ENCODE assay signal across 17 cellular contexts in the genomic region with DNA sequence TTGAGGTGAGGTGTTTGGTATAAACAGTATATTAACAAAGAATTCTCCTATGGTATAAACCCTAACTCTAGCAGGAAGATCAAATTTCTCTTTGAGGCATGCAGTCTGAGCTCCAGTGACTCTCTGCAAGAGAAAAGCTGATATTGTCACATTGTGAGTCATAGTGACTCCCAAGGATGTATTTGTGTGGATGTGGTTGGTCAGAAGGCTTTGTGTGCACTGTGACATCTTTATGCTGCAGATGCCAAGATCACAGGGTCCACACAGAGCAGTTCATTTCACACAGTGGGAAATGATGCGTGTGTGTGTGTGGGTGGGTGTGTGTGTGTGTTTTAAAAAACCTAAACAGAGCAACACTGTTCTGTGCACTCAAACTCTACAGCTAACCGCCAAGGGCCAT.
DNase-seq lines count a peak whose midpoint lies in the region; ATAC-seq and TF ChIP-seq lines count a peak whose summit lies in the region.
"Had no signal": no experiment of that assay in that cellular context is flagged by ENCODE, and none has a peak within 500 bp of the region (broad histone marks: within the 10 kb centered on the region; RNA-seq: fewer than 3 reads in every experiment).

No MANE protein-coding gene starts in this region.

- no peaks in the 10 kb centered on the region for H3K36me3 ChIP-seq in osteoblast (ENCODE audit: insufficient read depth, low read length)
- no peaks in the 10 kb centered on the region for H3K36me3 ChIP-seq in tibial artery
- H3K36me3 ChIP-seq: right lobe of liver had no signal

- no peak for TF ChIP-seq POLR2A in GM18505 (IDR thresholded peaks at IDR 0.05; ENCODE audit: borderline replicate concordance, extremely low read depth, insufficient read depth, insufficient read length)

- no peaks in the 10 kb centered on the region for H4K20me1 ChIP-seq in osteoblast (ENCODE audit: insufficient read depth, low read length)

- DNase-seq in EL (peak; percentile 69), NCI-H2171 treated with DMSO at 0.1 percent for 48 hours (lab: John Stamatoyannopoulos, UW) (peak; percentile 67), epithelial cell of esophagus (ENCODE audit: low read depth) (peak; percentile 7), osteoblast (ENCODE audit: insufficient read length, low spot score, missing footprints) (peak; percentile 54), GM19240 (ENCODE audit: insufficient read length, low spot score) (no peak), tibial artery (no peak), SW 1271 (lab: John Stamatoyannopoulos, UW) (no peak)
- DNase-seq: activated naive CD4-positive, alpha-beta T cell treated with anti-CD3 and anti-CD28 coated beads for 36 hours; KBM-7; left ventricle myocardium superior; natural killer cell; NCI-H1436 treated with DMSO at 0.1 percent for 48 hours; NCI-H526 treated with DMSO at 0.1 percent for 48 hours; right lobe of liver had no signal

- no peak overlapping the region for H3K4me2 ChIP-seq in osteoblast (ENCODE audit: insufficient read depth, low read length)
- H3K4me2 ChIP-seq: hepatocyte had no signal

- H3K79me2 ChIP-seq in osteoblast (ENCODE audit: insufficient read depth, low read length), result no peaks in the 10 kb centered on the region
- H3K79me2 ChIP-seq: hepatocyte had no signal

- no peak overlapping the region for H2AFZ ChIP-seq in osteoblast (ENCODE audit: low read length)
- H2AFZ ChIP-seq: hepatocyte had no signal

- ATAC-seq in GM18505 (IDR thresholded peaks at IDR 0.05; ENCODE audit: unreplicated experiment), result no peak
- ATAC-seq: left ventricle myocardium superior, natural killer cell, right lobe of liver, Right ventricle myocardium inferior had no signal

- intact Hi-C loops in tibial artery (cut with DNase I; ENCODE audit: low total_unique reads), result no loop called here

- no peak for TF ChIP-seq CTCF in epithelial cell of esophagus (IDR thresholded peaks at IDR 0.05; ENCODE audit: insufficient read depth, low read depth, low read length, missing control alignments)
- TF ChIP-seq CTCF in osteoblast (IDR thresholded peaks at IDR 0.05; ENCODE audit: extremely low read depth, low read depth, low read length), result no peak
- no peak for TF ChIP-seq CTCF in tibial artery (IDR thresholded peaks at IDR 0.05)

- H3K4me3 ChIP-seq in epithelial cell of esophagus (ENCODE audit: low read length), result no peak overlapping the region
- no peak overlapping the region for H3K4me3 ChIP-seq in osteoblast (ENCODE audit: insufficient read depth, low read length)
- H3K4me3 ChIP-seq in tibial artery, result no peak overlapping the region
- H3K4me3 ChIP-seq: hepatocyte, right lobe of liver had no signal

- H3K4me1 ChIP-seq in osteoblast (ENCODE audit: insufficient read depth, low read length) (no peaks in the 10 kb centered on the region), tibial artery (no peaks in the 10 kb centered on the region)
- H3K4me1 ChIP-seq: right lobe of liver had no signal

- H3K27me3 ChIP-seq in osteoblast (ENCODE audit: insufficient read depth, low read length) (no peaks in the 10 kb centered on the region), tibial artery (no peaks in the 10 kb centered on the region)
- H3K27me3 ChIP-seq: hepatocyte, right lobe of liver had no signal

- H3K9me3 ChIP-seq in osteoblast (ENCODE audit: low read depth, low read length) (no peaks in the 10 kb centered on the region), tibial artery (no peaks in the 10 kb centered on the region)
- H3K9me3 ChIP-seq: right lobe of liver had no signal

- H3K27ac ChIP-seq in osteoblast (ENCODE audit: low read depth, low read length), result no peak overlapping the region
- no peak overlapping the region for H3K27ac ChIP-seq in tibial artery
- H3K27ac ChIP-seq: hepatocyte, right lobe of liver had no signal

Comparison
In these comparisons a context has a peak if more than half of its experiments do, and no peak if none do; other contexts are left out.
1. DNase-seq: peak in EL (single experiment), NCI-H2171 treated with DMSO at 0.1 percent for 48 hours (single experiment), epithelial cell of esophagus (single experiment) and osteoblast (single experiment); none in GM19240 (single experiment), tibial artery (0 of 2) and SW 1271 (0 of 2).